Comparison of ENCODE assay signal across 19 cellular contexts in genomic region chr10:110648743-110649651, GRCh38. TPM values are rescaled to one million over a fixed set of nuclear protein-coding genes. Genes with fewer than 3 reads are reported as not detected.
A peak's percentile ranks its signal among the peaks of the same experiment; 100 is the strongest.
DNase-seq lines count a peak whose midpoint lies in the region; ATAC-seq and TF ChIP-seq lines count a peak whose summit lies in the region.
"Had no signal": no experiment of that assay in that cellular context is flagged by ENCODE, and none has a peak within 500 bp of the region (broad histone marks: within the 10 kb centered on the region; RNA-seq: fewer than 3 reads in every experiment).

No MANE protein-coding gene starts in this region.

- peak; percentile 21; the same call in 1 of the 2 replicates for TF ChIP-seq RAD21 in SK-N-SH (IDR thresholded peaks at IDR 0.05; ENCODE audit: low read length)

- H3K4me3 ChIP-seq in SK-N-SH (ENCODE audit: low read depth in 2 of 2, low read length in 1 of 2) = no peak overlapping the region
- peak overlapping the region; percentile 34 for H3K4me3 ChIP-seq in OCI-LY1 (ENCODE audit: low read depth, low read length, poor library complexity, severe bottlenecking)
- no peak overlapping the region for H3K4me3 ChIP-seq in choroid plexus epithelial cell (ENCODE audit: low read depth, low read length)
- no peak overlapping the region for H3K4me3 ChIP-seq in dorsolateral prefrontal cortex
- H3K4me3 ChIP-seq: HAP-1, lung, stomach had no signal

- DNase-seq in SK-N-SH (no peak), choroid plexus epithelial cell (ENCODE audit: low read depth) (peak; percentile 42), renal cortical epithelial cell (ENCODE audit: low read depth) (peak; percentile 34), dorsolateral prefrontal cortex (no peak)
- DNase-seq: activated CD4-positive, alpha-beta T cell treated with anti-CD3 and anti-CD28 coated beads, Interleukin-2, amount 50 U/mL, for 48 hours; activated naive CD8-positive, alpha-beta T cell treated with anti-CD3 and anti-CD28 coated beads, Interleukin-2, amount 10 ng/mL, durations not matched to agents 7 days and 5 days; activated T-cell treated with anti-CD3 and anti-CD28 coated beads, Interleukin-2, amount 50 U/mL, for 48 hours; Caco-2; caudate nucleus; foreskin melanocyte; NCI-H526; stomach had no signal

- no peaks in the 10 kb centered on the region for H3K9me2 ChIP-seq in SK-N-SH
- no peaks in the 10 kb centered on the region for H3K9me2 ChIP-seq in OCI-LY1 (ENCODE audit: low read depth, low read length)

- H3K4me1 ChIP-seq in SK-N-SH (ENCODE audit: control insufficient read depth in 1 of 2, insufficient read depth in 2 of 2, low read depth in 1 of 2, low read length in 1 of 2) = peaks cover 10 to 30% of the 10 kb centered on the region in 2 experiments; a peak in 3 of 4 replicates
- peaks cover 86% of the 10 kb centered on the region for H3K4me1 ChIP-seq in OCI-LY1 (ENCODE audit: insufficient read depth, low read length, severe bottlenecking)
- H3K4me1 ChIP-seq: Caco-2 had no signal

- CTCF ChIA-PET in SK-N-SH (lab: Yijun Ruan, JAX) = interaction anchor here (1.2 to 3.3 kb wide), 6 partner anchors 10 to 40 kb away, joined by 3 to 22 read pairs (median 6); no protein-coding TSS in a partner anchor

- TF ChIP-seq EP300 in SK-N-SH (IDR thresholded peaks at IDR 0.05; ENCODE audit: borderline replicate concordance in 1 of 2, low read depth in 1 of 2, low read length in 1 of 2) = no peak

- H3K36me3 ChIP-seq in SK-N-SH (replicated peaks in 1 of 2; ENCODE audit: control insufficient read depth in 1 of 2, insufficient read depth in 2 of 2, low read length in 1 of 2) = no peaks in the 10 kb centered on the region
- no peaks in the 10 kb centered on the region for H3K36me3 ChIP-seq in OCI-LY1 (ENCODE audit: insufficient read depth, low read length)
- H3K36me3 ChIP-seq: HAP-1, stomach had no signal

- WGBS in SK-N-SH (ENCODE audit: low lambda C conversion rate) = 84% methylated on average over 3 of the region's 3 CpGs

- POLR2A ChIA-PET in SK-N-SH (lab: Yijun Ruan, JAX) = no interaction called here

- intact Hi-C loops in dorsolateral prefrontal cortex (cut with DNase I) = no loop called here

- ATAC-seq in SK-N-SH treated with all-trans-retinoic acid at 6 μM for 48 hours = no peak
- no peak for ATAC-seq in GM19452 (IDR thresholded peaks at IDR 0.05; ENCODE audit: unreplicated experiment)
- ATAC-seq in GM21526 (IDR thresholded peaks at IDR 0.05; ENCODE audit: low FRiP score, unreplicated experiment) = no peak
- ATAC-seq: natural killer cell treated with Interleukin-12 subunit alpha and Interleukin-12 subunit beta and Interleukin-15 and Interleukin-18, amount 100 ng/mL, for 72 hours had no signal

- TF ChIP-seq CTCF in SK-N-SH (IDR thresholded peaks at IDR 0.05) (peak; percentile 33), OCI-LY1 (IDR thresholded peaks at IDR 0.05; ENCODE audit: low read length) (no peak), choroid plexus epithelial cell (conservative IDR thresholded peaks at IDR 0.05; ENCODE audit: low read depth, low read length) (no peak), dorsolateral prefrontal cortex (IDR thresholded peaks at IDR 0.05 in 54 of 56, conservative IDR thresholded peaks at IDR 0.05 in 2 of 56; ENCODE audit: low read depth in 1 of 56, partially characterized antibody in 56 of 56) (no peak)

- no peak overlapping the region for H3K9ac ChIP-seq in SK-N-SH
- H3K9ac ChIP-seq in OCI-LY1 (ENCODE audit: low read length) = peak overlapping the region; percentile 66

- H3K27ac ChIP-seq in SK-N-SH (ENCODE audit: low read depth in 2 of 2, low read length in 1 of 2) (no peak overlapping the region), OCI-LY1 (ENCODE audit: low read depth, low read length, poor library complexity, severe bottlenecking) (peak overlapping the region; percentile 98), dorsolateral prefrontal cortex (no peak overlapping the region)
- H3K27ac ChIP-seq: stomach had no signal

- H3F3A ChIP-seq in SK-N-SH (replicated peaks; ENCODE audit: insufficient read depth) (peaks cover 5% of the 10 kb centered on the region), OCI-LY1 (ENCODE audit: insufficient read depth, low read length) (peaks cover 7% of the 10 kb centered on the region; the same call in 1 of the 2 replicates)

- H3K79me2 ChIP-seq in SK-N-SH (ENCODE audit: insufficient read depth) = no peaks in the 10 kb centered on the region
- H3K79me2 ChIP-seq in OCI-LY1 (ENCODE audit: insufficient read depth, low read length) = 0 out of 2 replicates have a peak, but pooled peaks cover 3% of the 10 kb centered on the region

- H3K4me2 ChIP-seq in SK-N-SH (no peak overlapping the region), OCI-LY1 (ENCODE audit: low read length) (peak overlapping the region; percentile 64)

- H4K20me1 ChIP-seq in SK-N-SH (ENCODE audit: insufficient read depth) = no peaks in the 10 kb centered on the region
- H4K20me1 ChIP-seq in OCI-LY1 (ENCODE audit: insufficient read depth, low read length) = no peaks in the 10 kb centered on the region

- no peak overlapping the region for H2AFZ ChIP-seq in SK-N-SH (ENCODE audit: low read depth)
- no peak overlapping the region for H2AFZ ChIP-seq in OCI-LY1 (ENCODE audit: low read length)

- H3K27me3 ChIP-seq in SK-N-SH (ENCODE audit: insufficient read depth) (no peaks in the 10 kb centered on the region), OCI-LY1 (ENCODE audit: insufficient read depth, low read length) (no peaks in the 10 kb centered on the region), dorsolateral prefrontal cortex (peaks cover 0 to 77% (median 37%) of the 10 kb centered on the region in 45 donors)

- H3K9me3 ChIP-seq in SK-N-SH (no peaks in the 10 kb centered on the region), OCI-LY1 (ENCODE audit: low read length) (no peaks in the 10 kb centered on the region)
- H3K9me3 ChIP-seq: Caco-2, HAP-1, stomach had no signal

TF ChIP-seq in SK-N-SH, 30 proteins besides CTCF, POLR2A, EP300 and RAD21 (continues in another document):
- TF ChIP-seq TCF12 (IDR thresholded peaks at IDR 0.05) (no peak), CHD2 (IDR thresholded peaks at IDR 0.05; ENCODE audit: low read length, partially characterized antibody) (no peak), MEF2A (IDR thresholded peaks at IDR 0.05; ENCODE audit: borderline replicate concordance, low read depth) (no peak)
- TF ChIP-seq, protein P1, sequence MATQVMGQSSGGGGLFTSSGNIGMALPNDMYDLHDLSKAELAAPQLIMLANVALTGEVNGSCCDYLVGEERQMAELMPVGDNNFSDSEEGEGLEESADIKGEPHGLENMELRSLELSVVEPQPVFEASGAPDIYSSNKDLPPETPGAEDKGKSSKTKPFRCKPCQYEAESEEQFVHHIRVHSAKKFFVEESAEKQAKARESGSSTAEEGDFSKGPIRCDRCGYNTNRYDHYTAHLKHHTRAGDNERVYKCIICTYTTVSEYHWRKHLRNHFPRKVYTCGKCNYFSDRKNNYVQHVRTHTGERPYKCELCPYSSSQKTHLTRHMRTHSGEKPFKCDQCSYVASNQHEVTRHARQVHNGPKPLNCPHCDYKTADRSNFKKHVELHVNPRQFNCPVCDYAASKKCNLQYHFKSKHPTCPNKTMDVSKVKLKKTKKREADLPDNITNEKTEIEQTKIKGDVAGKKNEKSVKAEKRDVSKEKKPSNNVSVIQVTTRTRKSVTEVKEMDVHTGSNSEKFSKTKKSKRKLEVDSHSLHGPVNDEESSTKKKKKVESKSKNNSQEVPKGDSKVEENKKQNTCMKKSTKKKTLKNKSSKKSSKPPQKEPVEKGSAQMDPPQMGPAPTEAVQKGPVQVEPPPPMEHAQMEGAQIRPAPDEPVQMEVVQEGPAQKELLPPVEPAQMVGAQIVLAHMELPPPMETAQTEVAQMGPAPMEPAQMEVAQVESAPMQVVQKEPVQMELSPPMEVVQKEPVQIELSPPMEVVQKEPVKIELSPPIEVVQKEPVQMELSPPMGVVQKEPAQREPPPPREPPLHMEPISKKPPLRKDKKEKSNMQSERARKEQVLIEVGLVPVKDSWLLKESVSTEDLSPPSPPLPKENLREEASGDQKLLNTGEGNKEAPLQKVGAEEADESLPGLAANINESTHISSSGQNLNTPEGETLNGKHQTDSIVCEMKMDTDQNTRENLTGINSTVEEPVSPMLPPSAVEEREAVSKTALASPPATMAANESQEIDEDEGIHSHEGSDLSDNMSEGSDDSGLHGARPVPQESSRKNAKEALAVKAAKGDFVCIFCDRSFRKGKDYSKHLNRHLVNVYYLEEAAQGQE (IDR thresholded peaks at IDR 0.05; ENCODE audit: low read depth, low read length) = no peak

TF ChIP-seq in SK-N-SH treated with all-trans-retinoic acid at 6 μM for 48 hours, 23 proteins besides CTCF, POLR2A, EP300 and RAD21 (continues in another document):
- TF ChIP-seq ZNF565 (CRISPR knock-in tag; conservative IDR thresholded peaks at IDR 0.05; ENCODE audit: low read depth) = no peak
- TF ChIP-seq, protein P2, sequence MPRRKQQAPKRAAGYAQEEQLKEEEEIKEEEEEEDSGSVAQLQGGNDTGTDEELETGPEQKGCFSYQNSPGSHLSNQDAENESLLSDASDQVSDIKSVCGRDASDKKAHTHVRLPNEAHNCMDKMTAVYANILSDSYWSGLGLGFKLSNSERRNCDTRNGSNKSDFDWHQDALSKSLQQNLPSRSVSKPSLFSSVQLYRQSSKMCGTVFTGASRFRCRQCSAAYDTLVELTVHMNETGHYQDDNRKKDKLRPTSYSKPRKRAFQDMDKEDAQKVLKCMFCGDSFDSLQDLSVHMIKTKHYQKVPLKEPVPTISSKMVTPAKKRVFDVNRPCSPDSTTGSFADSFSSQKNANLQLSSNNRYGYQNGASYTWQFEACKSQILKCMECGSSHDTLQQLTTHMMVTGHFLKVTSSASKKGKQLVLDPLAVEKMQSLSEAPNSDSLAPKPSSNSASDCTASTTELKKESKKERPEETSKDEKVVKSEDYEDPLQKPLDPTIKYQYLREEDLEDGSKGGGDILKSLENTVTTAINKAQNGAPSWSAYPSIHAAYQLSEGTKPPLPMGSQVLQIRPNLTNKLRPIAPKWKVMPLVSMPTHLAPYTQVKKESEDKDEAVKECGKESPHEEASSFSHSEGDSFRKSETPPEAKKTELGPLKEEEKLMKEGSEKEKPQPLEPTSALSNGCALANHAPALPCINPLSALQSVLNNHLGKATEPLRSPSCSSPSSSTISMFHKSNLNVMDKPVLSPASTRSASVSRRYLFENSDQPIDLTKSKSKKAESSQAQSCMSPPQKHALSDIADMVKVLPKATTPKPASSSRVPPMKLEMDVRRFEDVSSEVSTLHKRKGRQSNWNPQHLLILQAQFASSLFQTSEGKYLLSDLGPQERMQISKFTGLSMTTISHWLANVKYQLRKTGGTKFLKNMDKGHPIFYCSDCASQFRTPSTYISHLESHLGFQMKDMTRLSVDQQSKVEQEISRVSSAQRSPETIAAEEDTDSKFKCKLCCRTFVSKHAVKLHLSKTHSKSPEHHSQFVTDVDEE (CRISPR knock-in tag; IDR thresholded peaks at IDR 0.05) = no peak
- no peak for TF ChIP-seq TOX (CRISPR knock-in tag; IDR thresholded peaks at IDR 0.05; ENCODE audit: borderline replicate concordance)
- TF ChIP-seq PPARA (CRISPR knock-in tag; IDR thresholded peaks at IDR 0.05; ENCODE audit: borderline replicate concordance) = no peak
- TF ChIP-seq GLIS3 (CRISPR knock-in tag; IDR thresholded peaks at IDR 0.05) = no peak

RNA-seq across cellular contexts. Expression of gene RBM20, which starts 4.9 kb away (rescaled TPM):
- 0.64 and 0.67 TPM in 2 replicates for polyA plus RNA-seq in SK-N-SH (2012; rRNA removed)
- polyA plus RNA-seq in SK-N-SH (2012; cell fraction: cytosol; rRNA removed) = 0.71 and 0.88 TPM in 2 replicates
- 3.3 and 7.6 TPM in 2 replicates for polyA plus RNA-seq in SK-N-SH (2012; cell fraction: nucleus; rRNA removed)
- 0.10 TPM in 1 of 2 replicates, not detected in the other for total RNA-seq in renal cortical epithelial cell
- total RNA-seq in dorsolateral prefrontal cortex = 1 to 10 TPM in 117 of 120 experiments, under 1 TPM in 3; 0.40 to 4.5 (median 2.1) TPM
- total RNA-seq: natural killer cell treated with Interleukin-12 subunit alpha and Interleukin-12 subunit beta and Interleukin-15 and Interleukin-18, amount 100 ng/mL, for 72 hours had no signal

Comparison
In these comparisons a context has a peak if more than half of its experiments do, and no peak if none do; other contexts are left out.
1. DNase-seq: peak in choroid plexus epithelial cell (single experiment) and renal cortical epithelial cell (single experiment); none in SK-N-SH (single experiment) and dorsolateral prefrontal cortex (0 of 10).